Comparison of ENCODE assay signal across 10 cellular contexts in genomic region chr5:12799165-12799564, GRCh38.
"Had no signal": no experiment of that assay in that cellular context is flagged by ENCODE, and none has a peak within 500 bp of the region (broad histone marks: within the 10 kb centered on the region; RNA-seq: fewer than 3 reads in every experiment).

No MANE protein-coding gene starts in this region.

- H3K4me2 ChIP-seq: GM23338 had no signal

- H3K4me1 ChIP-seq: HAP-1 had no signal

- ATAC-seq: GM23338, HCT116 had no signal

- H2AFZ ChIP-seq: GM23248, GM23338 had no signal

- H3K4me3 ChIP-seq: GM23248, GM23338, HAP-1 had no signal

- DNase-seq: GM23248, H7, H9, HCEC 1CT, HFFc6 had no signal

- H3K9me3 ChIP-seq: HAP-1 had no signal

- H3K9ac ChIP-seq: GM23248 had no signal

- FAIRE-seq: H1, H54 had no signal

- H3K27ac ChIP-seq: GM23248 had no signal

- H3K36me3 ChIP-seq: HAP-1 had no signal
